3 cellular contexts compared by ENCODE assay signal in the genomic region with DNA sequence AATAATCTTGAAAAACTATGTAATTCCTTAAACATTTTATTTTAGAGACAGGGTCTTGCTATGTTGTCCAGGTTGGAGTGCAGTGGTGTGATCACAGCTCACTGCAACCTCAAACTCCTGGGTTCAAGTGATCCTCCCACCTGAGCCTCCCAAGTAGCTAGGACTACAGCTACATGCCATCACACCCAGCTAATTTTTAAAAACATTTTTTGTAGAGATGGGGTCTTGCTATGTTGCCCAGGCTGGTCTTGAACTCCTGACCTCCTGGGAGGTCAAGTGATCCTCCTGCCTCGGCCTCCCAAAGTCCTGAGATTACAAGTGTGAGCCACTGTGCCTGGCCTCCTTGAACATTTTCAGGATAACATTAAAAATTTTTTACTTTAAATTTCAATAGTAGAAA.
DNase-seq lines count a peak whose midpoint lies in the region; ATAC-seq, FAIRE-seq and TF ChIP-seq lines count a peak whose summit lies in the region.
"Not testable (repeated sequence)": the region's sequence is repeated elsewhere in the genome, so short reads cannot be mapped to it uniquely, and the experiment has no call there.

No MANE protein-coding gene starts in this region.

- TF ChIP-seq RAD21 in K562 (CRISPR knock-in tag; conservative IDR thresholded peaks at IDR 0.05 in 1 of 2, IDR thresholded peaks at IDR 0.05 in 1 of 2); HepG2 (CRISPR knock-in tag; IDR thresholded peaks at IDR 0.05): not testable (repeated sequence)

- H3K27me3 ChIP-seq in K562 (ENCODE audit: control insufficient read depth in 2 of 2, insufficient read depth in 2 of 2, low read length in 2 of 2); HepG2 (ENCODE audit: control insufficient read depth in 1 of 2, insufficient read depth in 2 of 2, low read length in 2 of 2): not testable (repeated sequence)

- not testable (repeated sequence) for H3K9ac ChIP-seq in K562 (ENCODE audit: insufficient read depth in 1 of 2, low read depth in 2 of 2, low read length in 2 of 2); HepG2 (ENCODE audit: insufficient read depth, low read depth, low read length)

- intact Hi-C loops in K562 (cut with micrococcal nuclease), result loop anchor here (5.0 to 10.0 kb wide), 3 partner anchors 171 to 632 kb away; a partner anchor contains a TSS
- intact Hi-C loops in HepG2 (cut with micrococcal nuclease; ENCODE audit: unreplicated experiment), result loop anchor here (10.0 kb wide), 2 partner anchors 362 to 592 kb away; no protein-coding TSS in a partner anchor

- H3K9me3 ChIP-seq in K562 (replicated peaks; ENCODE audit: control insufficient read depth, insufficient read depth, low read depth, low read length); HepG2 (ENCODE audit: low read length): not testable (repeated sequence)

- DNase-seq in WTC11 (ENCODE audit: low spot score); K562 (ENCODE audit: extremely low read depth in 1 of 4, low spot score in 3 of 4); HepG2 (ENCODE audit: low spot score): not testable (repeated sequence)

- not testable (repeated sequence) for FAIRE-seq in K562 (lab: Jason Lieb, UNC); HepG2 (lab: Jason Lieb, UNC)

- H3K79me2 ChIP-seq in K562 (ENCODE audit: control insufficient read depth, insufficient read depth, low read length); HepG2 (ENCODE audit: insufficient read depth, low read length): not testable (repeated sequence)

- H3K4me2 ChIP-seq in K562 (ENCODE audit: insufficient read depth, low read length); HepG2 (ENCODE audit: low read depth, low read length): not testable (repeated sequence)

- not testable (repeated sequence) for H3K27ac ChIP-seq in K562 (ENCODE audit: extremely low read depth, low read depth, low read length); HepG2 (ENCODE audit: extremely low read length, insufficient read depth, low read length)

- not testable (repeated sequence) for H3K4me3 Mint-ChIP-seq in WTC11

- H3K4me1 ChIP-seq in K562 (replicated peaks in 1 of 2; ENCODE audit: control insufficient read depth in 2 of 2, insufficient read depth in 2 of 2, low read length in 2 of 2), result peaks cover 12 to 18% of the 10 kb centered on the region in 2 experiments; a peak in 4 of 5 replicates
- H3K4me1 ChIP-seq in HepG2 (ENCODE audit: insufficient read depth, low read length), result peaks cover 10% of the 10 kb centered on the region; the same call in 1 of the 2 replicates

- not testable (repeated sequence) for BruUV-seq in K562 (replicated peaks; lab: Mats Ljungman, UMichigan); HepG2 (replicated peaks; lab: Mats Ljungman, UMichigan)

- H4K20me1 ChIP-seq in K562 (replicated peaks; ENCODE audit: control insufficient read depth, insufficient read depth, low read length); HepG2 (ENCODE audit: insufficient read depth, low read length): not testable (repeated sequence)

- TF ChIP-seq EP300 in K562 (IDR thresholded peaks at IDR 0.05; ENCODE audit: low read length); HepG2 (IDR thresholded peaks at IDR 0.05; ENCODE audit: low read depth in 2 of 2, low read length in 2 of 2); HepG2 (CRISPR knock-in tag; IDR thresholded peaks at IDR 0.05; ENCODE audit: borderline replicate concordance): not testable (repeated sequence)

- ATAC-seq in WTC11, K562, HepG2: not testable (repeated sequence)

- in situ Hi-C loops in K562 (cut with MboI), result loop anchor here (5.0 to 10.0 kb wide), 2 partner anchors 362 to 434 kb away; no protein-coding TSS in a partner anchor
- in situ Hi-C loops in HepG2 (cut with HindIII; ENCODE audit: extremely low pct_ligation_motif_present, low pct_unique_long_range_greater_than_20kb), result loop anchor here (10.0 to 25.0 kb wide), 3 partner anchors 222 to 619 kb away; a partner anchor contains a TSS

- H3K9me3 Mint-ChIP-seq in WTC11, result not testable (repeated sequence)

- H3K4me3 ChIP-seq in K562; HepG2 (replicated peaks in 1 of 3; ENCODE audit: insufficient read depth in 1 of 3, low read depth in 2 of 3, low read length in 3 of 3): not testable (repeated sequence)

- CTCF ChIA-PET in WTC11 (lab: Charles Lee); HepG2 (lab: Yijun Ruan, JAX; ENCODE audit: low intra/inter-chr PET ratio, low total read pairs): not testable (repeated sequence)
- CTCF ChIA-PET in K562 (lab: Yijun Ruan, JAX; ENCODE audit: low intra/inter-chr PET ratio), result interaction anchor here (0.6 to 2.9 kb wide), 4 partner anchors 10 to 436 kb away, joined by 3 to 44 read pairs (median 4); no protein-coding TSS in a partner anchor

- H3K36me3 ChIP-seq in K562 (ENCODE audit: control insufficient read depth, insufficient read depth, low read length); HepG2 (replicated peaks in 1 of 2; ENCODE audit: control insufficient read depth in 1 of 2, insufficient read depth in 2 of 2, low read length in 2 of 2): not testable (repeated sequence)

- H3K36me3 Mint-ChIP-seq in WTC11, result not testable (repeated sequence)

- 18% methylated on average over 1 of the region's 1 CpG for WGBS in K562 (ENCODE audit: insufficient coverage, low coverage, missing lambda C conversion rate)
- 8% methylated on average over 1 of the region's 1 CpG for WGBS in HepG2 (ENCODE audit: low lambda C conversion rate)

- not testable (repeated sequence) for H3K4me1 Mint-ChIP-seq in WTC11

- H3K27me3 Mint-ChIP-seq in WTC11 (ENCODE audit: low read depth), result not testable (repeated sequence)

- not testable (repeated sequence) for TF ChIP-seq POLR2A in K562 (conservative IDR thresholded peaks at IDR 0.05); HepG2 (IDR thresholded peaks at IDR 0.05; ENCODE audit: insufficient read depth in 1 of 2, low read depth in 2 of 2, low read length in 2 of 2)

- TF ChIP-seq CTCF in WTC11 (IDR thresholded peaks at IDR 0.05); K562 (IDR thresholded peaks at IDR 0.05 in 2 of 3, conservative IDR thresholded peaks at IDR 0.05 in 1 of 3; ENCODE audit: insufficient read depth in 2 of 3, low read depth in 1 of 3, low read length in 3 of 3); HepG2 (CRISPR knock-in tag; IDR thresholded peaks at IDR 0.05): not testable (repeated sequence)

- POLR2A ChIA-PET in WTC11 (lab: Charles Lee); K562 (lab: Yijun Ruan, JAX); HepG2 (lab: Yijun Ruan, JAX): not testable (repeated sequence)

- H3K27ac Mint-ChIP-seq in WTC11, result not testable (repeated sequence)

- H2AFZ ChIP-seq in K562 (ENCODE audit: low read depth, low read length); HepG2 (ENCODE audit: low read length): not testable (repeated sequence)

- H3K9me1 ChIP-seq in K562 (ENCODE audit: control insufficient read depth, insufficient read depth, low read length), result not testable (repeated sequence)

TF ChIP-seq in WTC11, 78 proteins besides CTCF, POLR2A, EP300 and RAD21:
- TF ChIP-seq GTF2I (CRISPR knock-in tag; conservative IDR thresholded peaks at IDR 0.05), result peak; percentile 96
TF ChIP-seq in WTC11: peak in this region for 1; not testable (repeated sequence) for 77.

TF ChIP-seq in K562, 482 proteins besides CTCF, POLR2A, EP300 and RAD21:
- TF ChIP-seq ZNF121 (CRISPR knock-in tag; conservative IDR thresholded peaks at IDR 0.05) (peak; percentile 92), RBM25 (IDR thresholded peaks at IDR 0.05; ENCODE audit: low read depth, low read length, severe bottlenecking) (peak; percentile 46)

TF ChIP-seq in HepG2, 621 proteins besides CTCF, POLR2A, EP300 and RAD21:
- TF ChIP-seq ZNF121 (CRISPR knock-in tag; IDR thresholded peaks at IDR 0.05), result 0 out of 2 replicates have a peak, but pooled peaks have one; percentile 41
